In genomic region chr5:73693573-73694061, GRCh38 we compare ENCODE assay signal across 7 cellular contexts.
DNase-seq lines count a peak whose midpoint lies in the region; ATAC-seq and TF ChIP-seq lines count a peak whose summit lies in the region.

No MANE protein-coding gene starts in this region.

- DNase-seq in GM13977 (ENCODE audit: low spot score) (peak; percentile 19), WTC11 (ENCODE audit: low spot score) (peak; percentile 14), left lung (no peak), Karpas-422 (no peak), NCI-H2196 (lab: John Stamatoyannopoulos, UW; ENCODE audit: unreplicated experiment) (no peak)

- intact Hi-C loops in left lung (cut with DNase I): no loop called here

- H3K4me1 Mint-ChIP-seq in WTC11: peaks cover 30% of the 10 kb centered on the region

- POLR2A ChIA-PET in WTC11 (lab: Charles Lee): no interaction called here

- no peak overlapping the region for H3K4me3 ChIP-seq in left lung
- H3K4me3 ChIP-seq in Karpas-422 (ENCODE audit: low read length): no peak overlapping the region

- no peaks in the 10 kb centered on the region for H3K79me2 ChIP-seq in Karpas-422 (ENCODE audit: low read length)

- H3K27me3 ChIP-seq in left lung (no peaks in the 10 kb centered on the region), Karpas-422 (ENCODE audit: low read length) (no peaks in the 10 kb centered on the region)

- in situ Hi-C loops in GM13977 (cut with MboI; ENCODE audit: low pct_unique_long_range_greater_than_20kb, low sequenced_read_pairs, unreplicated experiment): no loop called here

- no peak overlapping the region for H3K4me3 Mint-ChIP-seq in WTC11

- no peaks in the 10 kb centered on the region for H3K9me3 ChIP-seq in left lung
- H3K9me3 ChIP-seq in Karpas-422 (ENCODE audit: low read length): no peaks in the 10 kb centered on the region

- ATAC-seq in HG02938 (IDR thresholded peaks at IDR 0.05; ENCODE audit: unreplicated experiment) (peak; percentile 30), WTC11 (peak; percentile 72), left lung (peak; percentile 60), GM19455 (IDR thresholded peaks at IDR 0.05; ENCODE audit: unreplicated experiment) (no peak)

- no peak overlapping the region for H2AFZ ChIP-seq in Karpas-422 (ENCODE audit: low read length)

- H3K9ac ChIP-seq in Karpas-422 (ENCODE audit: low read length): no peak overlapping the region

- H3K36me3 ChIP-seq in left lung (no peaks in the 10 kb centered on the region), Karpas-422 (ENCODE audit: insufficient read depth, low read length) (no peaks in the 10 kb centered on the region)

- H3K4me1 ChIP-seq in left lung: no peaks in the 10 kb centered on the region
- H3K4me1 ChIP-seq in Karpas-422 (ENCODE audit: low read length): no peaks in the 10 kb centered on the region

- no peaks in the 10 kb centered on the region; the same call in 1 of the 2 replicates for H3K27me3 Mint-ChIP-seq in WTC11 (ENCODE audit: low read depth)

- H3K9me3 Mint-ChIP-seq in WTC11: no peaks in the 10 kb centered on the region

- H3K36me3 Mint-ChIP-seq in WTC11: no peaks in the 10 kb centered on the region

- no peaks in the 10 kb centered on the region for H3K9me2 ChIP-seq in Karpas-422 (replicated peaks; ENCODE audit: insufficient read depth, low read length)

- no peaks in the 10 kb centered on the region for H4K20me1 ChIP-seq in Karpas-422 (ENCODE audit: insufficient read depth, low read depth, low read length)

- no peak overlapping the region for H3K27ac ChIP-seq in left lung
- H3K27ac ChIP-seq in Karpas-422 (ENCODE audit: low read length): no peak overlapping the region

- H3K4me2 ChIP-seq in Karpas-422 (ENCODE audit: low read depth, low read length, poor library complexity, severe bottlenecking): no peak overlapping the region

- peak; percentile 45 for TF ChIP-seq CTCF in GM13977 (IDR thresholded peaks at IDR 0.05; ENCODE audit: extremely low read depth, insufficient read depth, missing control alignments)
- TF ChIP-seq CTCF in WTC11 (IDR thresholded peaks at IDR 0.05): 0 out of 2 replicates have a peak, but pooled peaks have one; percentile 3
- peak; percentile 12 to 43 for TF ChIP-seq CTCF in left lung (IDR thresholded peaks at IDR 0.05)

- CTCF ChIA-PET in WTC11 (lab: Charles Lee): interaction anchor here (0.7 to 2.1 kb wide), 9 partner anchors 10 to 174 kb away, joined by 3 to 11 read pairs (median 4); partner anchors contain the start of gene ARHGEF28

- H3K27ac Mint-ChIP-seq in WTC11: no peak overlapping the region

TF ChIP-seq in WTC11, 78 proteins besides CTCF, POLR2A, EP300 and RAD21:
- TF ChIP-seq IRF2 (CRISPR knock-in tag; IDR thresholded peaks at IDR 0.05; ENCODE audit: borderline replicate concordance, low read depth) (no peak), NFYB (CRISPR knock-in tag; conservative IDR thresholded peaks at IDR 0.05; ENCODE audit: low read depth) (no peak), CREM (CRISPR knock-in tag; IDR thresholded peaks at IDR 0.05) (no peak), SMAD3 (CRISPR knock-in tag; IDR thresholded peaks at IDR 0.05; ENCODE audit: borderline replicate concordance) (no peak), EMX1 (CRISPR knock-in tag; IDR thresholded peaks at IDR 0.05) (no peak), ZNF317 (CRISPR knock-in tag; IDR thresholded peaks at IDR 0.05; ENCODE audit: borderline replicate concordance, low read depth) (no peak), ATF6 (CRISPR knock-in tag; IDR thresholded peaks at IDR 0.05) (no peak), CBFB (CRISPR knock-in tag; IDR thresholded peaks at IDR 0.05; ENCODE audit: low read depth) (no peak), MXD4 (CRISPR knock-in tag; IDR thresholded peaks at IDR 0.05; ENCODE audit: borderline replicate concordance) (no peak), NR3C1 (CRISPR knock-in tag; conservative IDR thresholded peaks at IDR 0.05; ENCODE audit: low read depth) (no peak), GABPB1 (CRISPR knock-in tag; IDR thresholded peaks at IDR 0.05) (no peak), E2F1 (CRISPR knock-in tag; IDR thresholded peaks at IDR 0.05) (no peak), HMGXB4 (CRISPR knock-in tag; IDR thresholded peaks at IDR 0.05) (no peak)
- TF ChIP-seq, protein P1, sequence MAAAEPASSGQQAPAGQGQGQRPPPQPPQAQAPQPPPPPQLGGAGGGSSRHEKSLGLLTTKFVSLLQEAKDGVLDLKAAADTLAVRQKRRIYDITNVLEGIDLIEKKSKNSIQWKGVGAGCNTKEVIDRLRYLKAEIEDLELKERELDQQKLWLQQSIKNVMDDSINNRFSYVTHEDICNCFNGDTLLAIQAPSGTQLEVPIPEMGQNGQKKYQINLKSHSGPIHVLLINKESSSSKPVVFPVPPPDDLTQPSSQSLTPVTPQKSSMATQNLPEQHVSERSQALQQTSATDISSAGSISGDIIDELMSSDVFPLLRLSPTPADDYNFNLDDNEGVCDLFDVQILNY (CRISPR knock-in tag; IDR thresholded peaks at IDR 0.05): no peak
- TF ChIP-seq, protein P2, sequence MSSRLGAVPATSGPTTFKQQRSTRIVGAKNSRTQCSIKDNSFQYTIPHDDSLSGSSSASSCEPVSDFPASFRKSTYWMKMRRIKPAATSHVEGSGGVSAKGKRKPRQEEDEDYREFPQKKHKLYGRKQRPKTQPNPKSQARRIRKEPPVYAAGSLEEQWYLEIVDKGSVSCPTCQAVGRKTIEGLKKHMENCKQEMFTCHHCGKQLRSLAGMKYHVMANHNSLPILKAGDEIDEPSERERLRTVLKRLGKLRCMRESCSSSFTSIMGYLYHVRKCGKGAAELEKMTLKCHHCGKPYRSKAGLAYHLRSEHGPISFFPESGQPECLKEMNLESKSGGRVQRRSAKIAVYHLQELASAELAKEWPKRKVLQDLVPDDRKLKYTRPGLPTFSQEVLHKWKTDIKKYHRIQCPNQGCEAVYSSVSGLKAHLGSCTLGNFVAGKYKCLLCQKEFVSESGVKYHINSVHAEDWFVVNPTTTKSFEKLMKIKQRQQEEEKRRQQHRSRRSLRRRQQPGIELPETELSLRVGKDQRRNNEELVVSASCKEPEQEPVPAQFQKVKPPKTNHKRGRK (CRISPR knock-in tag; IDR thresholded peaks at IDR 0.05; ENCODE audit: borderline replicate concordance): no peak
- TF ChIP-seq, protein P3, sequence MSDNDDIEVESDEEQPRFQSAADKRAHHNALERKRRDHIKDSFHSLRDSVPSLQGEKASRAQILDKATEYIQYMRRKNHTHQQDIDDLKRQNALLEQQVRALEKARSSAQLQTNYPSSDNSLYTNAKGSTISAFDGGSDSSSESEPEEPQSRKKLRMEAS (CRISPR knock-in tag; IDR thresholded peaks at IDR 0.05): no peak

Comparison
In these comparisons a context has a peak if more than half of its experiments do, and no peak if none do; other contexts are left out.
1. DNase-seq: peak in GM13977 (single experiment) and WTC11 (single experiment); none in left lung (0 of 2), Karpas-422 (single experiment) and NCI-H2196 (single experiment).
2. Peak in every context shown above with its lines, with median percentiles within 50 percentile points of each other: CTCF ChIP-seq.